Comparison of ENCODE assay signal across 22 cellular contexts in the genomic region with DNA sequence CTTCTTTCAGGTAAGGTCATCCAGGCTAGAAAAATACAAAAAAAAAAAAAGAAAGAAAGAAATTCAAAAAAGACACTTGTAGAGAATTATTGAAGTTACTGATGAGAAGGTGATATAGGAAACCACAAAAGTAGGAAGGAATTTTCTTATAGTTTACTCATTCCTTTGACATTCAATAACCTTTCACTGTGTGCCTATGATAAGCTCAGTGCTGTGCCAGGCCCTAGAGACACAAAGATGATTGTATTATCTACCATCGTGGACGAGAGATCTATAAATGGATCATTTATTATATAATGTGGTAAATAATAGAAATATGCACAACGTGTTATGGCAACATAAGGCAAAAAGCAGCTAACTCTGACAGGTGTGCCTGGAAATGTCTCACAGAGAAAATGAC.
"Had no signal": no experiment of that assay in that cellular context is flagged by ENCODE, and none has a peak within 500 bp of the region (broad histone marks: within the 10 kb centered on the region; RNA-seq: fewer than 3 reads in every experiment).

No MANE protein-coding gene starts in this region.

- H3K9me3 Mint-ChIP-seq: IgD-negative memory B cell had no signal

- H3K27ac Mint-ChIP-seq: IgD-negative memory B cell had no signal

- H3K27me3 ChIP-seq: SJCRH30 had no signal

- H3K36me3 ChIP-seq: SJCRH30 had no signal

- DNase-seq: Kasumi-1; MM.1S; NCI-H1092 treated with DMSO at 0.1 percent for 48 hours; NCI-H1436; NCI-H187; NCI-H2029; NCI-H2081 treated with DMSO at 0.1 percent for 48 hours; NCI-H2171 treated with DMSO at 0.1 percent for 48 hours; NCI-H345; NCI-H446 treated with DMSO at 0.1 percent for 48 hours; NCI-H510A treated with DMSO at 0.1 percent for 48 hours; NCI-H526; NCI-H82; NK-92 treated with Interleukin-12 subunit alpha and Interleukin-12 subunit beta, amount 100 ng/mL, for 24 hours; SHP77 treated with DMSO at 0.1 percent for 48 hours; SJCRH30; SW 1271 had no signal

- H3K4me3 ChIP-seq: K562, SJCRH30 had no signal

- H3K9me3 ChIP-seq: SJCRH30 had no signal

- H3K4me3 Mint-ChIP-seq: IgD-negative memory B cell had no signal

- H3K4me2 ChIP-seq: KMS-11 had no signal

- H3K27ac ChIP-seq: HL-60, KMS-11, SJCRH30 had no signal

- H3K4me1 Mint-ChIP-seq: IgD-negative memory B cell had no signal

- H3K9ac ChIP-seq: KMS-11 had no signal

- ATAC-seq: K562, Right ventricle myocardium inferior had no signal

- H3K36me3 Mint-ChIP-seq: IgD-negative memory B cell had no signal

- H3K4me1 ChIP-seq: SJCRH30 had no signal
